ENCODE assay signal across 24 cellular contexts in the genomic region with DNA sequence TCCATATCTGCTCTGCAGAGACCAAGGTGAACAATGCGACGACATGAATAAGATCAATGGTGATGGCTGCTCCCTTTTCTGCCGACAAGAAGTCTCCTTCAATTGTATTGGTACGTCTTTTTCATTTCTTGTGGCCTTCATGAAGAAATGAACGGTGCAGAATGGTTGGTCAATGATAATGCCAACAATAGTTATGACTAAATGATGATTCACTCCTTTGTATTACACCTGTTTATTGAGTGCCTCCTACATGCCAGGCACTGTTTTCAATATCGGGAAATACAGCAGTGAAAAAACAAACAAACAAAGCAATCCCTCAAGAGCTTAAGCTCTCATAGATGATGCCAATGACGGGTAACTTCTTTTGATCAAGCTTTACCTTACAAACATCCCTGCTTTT.
"Had no signal": no experiment of that assay in that cellular context is flagged by ENCODE, and none has a peak within 500 bp of the region (broad histone marks: within the 10 kb centered on the region; RNA-seq: fewer than 3 reads in every experiment).

No MANE protein-coding gene starts in this region.

- ATAC-seq: activated naive CD4-positive, alpha-beta T cell treated with anti-CD3 and anti-CD28 coated beads, Interleukin-2, amount 50 U/mL, for 72 hours; left cardiac atrium; naive thymus-derived CD4-positive, alpha-beta T cell had no signal

- FAIRE-seq: colon, frontal cortex, islet of Langerhans, TTC549 had no signal

- H3K36me3 ChIP-seq: esophagus muscularis mucosa, prostate gland, right atrium auricular region, stomach, suprapubic skin, tibial nerve, WERI-Rb-1 had no signal

- DNase-seq: activated CD4-positive, alpha-beta T cell treated with anti-CD3 and anti-CD28 coated beads for 1 hour; activated CD4-positive, alpha-beta T cell treated with anti-CD3 and anti-CD28 coated beads, Interleukin-2, amount 50 U/mL, for 1 hour; activated T-cell treated with anti-CD3 and anti-CD28 coated beads, Interleukin-2, amount 50 U/mL, for 1 hour; brain microvascular endothelial cell; effector memory CD4-positive, alpha-beta T cell; head of caudate nucleus; hypothalamus; left cardiac atrium; naive thymus-derived CD4-positive, alpha-beta T cell; stimulated activated CD4-positive, alpha-beta T cell treated with anti-CD3 and anti-CD28 coated beads, Interleukin-1b, Interleukin-23, amount 100 ng/mL, for 48 hours; stomach; T-helper 1 cell; WERI-Rb-1 had no signal

- H3K9me3 ChIP-seq: ascending aorta, esophagus muscularis mucosa, prostate gland, right atrium auricular region, stomach, suprapubic skin, tibial nerve had no signal

- H3K27me3 ChIP-seq: ascending aorta, brain microvascular endothelial cell, esophagus muscularis mucosa, right atrium auricular region, stomach, suprapubic skin, tibial nerve had no signal

- H3K4me1 ChIP-seq: ascending aorta, esophagus muscularis mucosa, prostate gland, stomach, suprapubic skin had no signal

- H3K27ac ChIP-seq: ascending aorta, brain microvascular endothelial cell, esophagus muscularis mucosa, prostate gland, right atrium auricular region, stomach, suprapubic skin, tibial nerve, WERI-Rb-1 had no signal

- H3K4me3 ChIP-seq: ascending aorta, esophagus muscularis mucosa, prostate gland, right atrium auricular region, stomach, suprapubic skin, tibial nerve had no signal
